ENCODE assay signal across 24 cellular contexts in genomic region chr12:51669996-51670395, GRCh38.
"Had no signal": no experiment of that assay in that cellular context is flagged by ENCODE, and none has a peak within 500 bp of the region (broad histone marks: within the 10 kb centered on the region; RNA-seq: fewer than 3 reads in every experiment).

No MANE protein-coding gene starts in this region.

- H3K27me3 ChIP-seq: Peyer's patch had no signal

- DNase-seq: NCI-H1048, NCI-H1105, NCI-H1417, NCI-H1436 treated with DMSO at 0.1 percent for 48 hours, NCI-H1694, NCI-H187 treated with DMSO at 0.1 percent for 48 hours, NCI-H2029 treated with DMSO at 0.1 percent for 48 hours, NCI-H2171, NCI-H226, NCI-H446, NCI-H510A, NCI-H524 treated with DMSO at 0.1 percent for 48 hours, NCI-H69, NCI-H774, OCI-M1, PC-9, Peyer's patch, SHP77, SK-N-SH, SW 1271 had no signal

- H3K4me3 ChIP-seq: K562, PC-9, Peyer's patch had no signal

- H3K9me3 Mint-ChIP-seq: IgD-negative memory B cell had no signal

- H3K4me1 Mint-ChIP-seq: IgD-negative memory B cell had no signal

- H3K9me3 ChIP-seq: Peyer's patch, SK-N-SH had no signal

- H3K4me3 Mint-ChIP-seq: IgD-negative memory B cell had no signal

- H3K4me1 ChIP-seq: Peyer's patch had no signal

- H2AFZ ChIP-seq: PC-9 had no signal

- H3K9me2 ChIP-seq: SK-N-SH had no signal

- H3K27ac Mint-ChIP-seq: IgD-negative memory B cell had no signal

- H3K36me3 ChIP-seq: Peyer's patch had no signal

- ATAC-seq: K562 had no signal

- H3K4me2 ChIP-seq: KMS-11, PC-9, SK-N-SH had no signal

- H3K27ac ChIP-seq: HL-60, KMS-11, PC-9, Peyer's patch had no signal
